In genomic region chr22:37050913-37051628, GRCh38 we compare ENCODE assay signal across 8 cellular contexts. TPM values are rescaled to one million over a fixed set of nuclear protein-coding genes. Genes with fewer than 3 reads are reported as not detected.
DNase-seq lines count a peak whose midpoint lies in the region; ATAC-seq and TF ChIP-seq lines count a peak whose summit lies in the region.

No MANE protein-coding gene starts in this region.

- H3K4me1 ChIP-seq in heart right ventricle: peaks cover 6 to 36% (median 24%) of the 10 kb centered on the region in 9 donors
- peaks cover 6% of the 10 kb centered on the region for H3K4me1 ChIP-seq in mesodermal cell (ENCODE audit: control insufficient read depth, insufficient read depth, low read length, poor library complexity, severe bottlenecking)
- peaks cover 33% of the 10 kb centered on the region for H3K4me1 ChIP-seq in vagina

- no peak for DNase-seq in heart right ventricle
- no peak for DNase-seq in left ventricle myocardium superior
- no peak for DNase-seq in vagina (ENCODE audit: extremely low spot score in 2 of 2)
- no peak for DNase-seq in NCI-H146 (lab: John Stamatoyannopoulos, UW)
- no peak for DNase-seq in posterior vena cava (ENCODE audit: low spot score)

- H3K9me3 ChIP-seq in heart right ventricle (no peaks in the 10 kb centered on the region), mesodermal cell (ENCODE audit: control insufficient read depth, low read length) (no peaks in the 10 kb centered on the region), vagina (no peaks in the 10 kb centered on the region)

- H3K27me3 Mint-ChIP-seq in brain: peaks cover 3% of the 10 kb centered on the region

- ATAC-seq in heart right ventricle (no peak), left ventricle myocardium superior (no peak), GM19035 (IDR thresholded peaks at IDR 0.05; ENCODE audit: unreplicated experiment) (no peak)

- TF ChIP-seq CTCF in heart right ventricle (IDR thresholded peaks at IDR 0.05) (no peak), brain (conservative IDR thresholded peaks at IDR 0.05) (no peak), vagina (IDR thresholded peaks at IDR 0.05) (no peak)

- H3K36me3 Mint-ChIP-seq in brain: peaks cover 7% of the 10 kb centered on the region

- H3K4me3 ChIP-seq in heart right ventricle (peak overlapping the region; percentile 67 to 81 (median 75)), mesodermal cell (ENCODE audit: extremely low read depth, insufficient read depth, low read length, poor library complexity, severe bottlenecking) (peak overlapping the region; percentile 81), vagina (peak overlapping the region; percentile 74 to 75)

- H3K27ac Mint-ChIP-seq in brain: peak overlapping the region in 4 of 5 experiments; percentile 58 to 84 (median 73)

- peaks cover 36% of the 10 kb centered on the region for H3K4me1 Mint-ChIP-seq in brain

- H3K36me3 ChIP-seq in heart right ventricle (peaks cover 0 to 15% (median 0%) of the 10 kb centered on the region in 9 donors), mesodermal cell (ENCODE audit: control insufficient read depth, insufficient read depth, low read length) (peaks cover 20% of the 10 kb centered on the region), vagina (no peaks in the 10 kb centered on the region)

- H3K9me3 Mint-ChIP-seq in brain: no peaks in the 10 kb centered on the region

- H3K27me3 ChIP-seq in heart right ventricle (no peaks in the 10 kb centered on the region), vagina (no peaks in the 10 kb centered on the region)

- WGBS in heart right ventricle, 2 donors: 27 to 29% methylated on average over 22 of the region's 22 CpGs
- WGBS in mesodermal cell (ENCODE audit: insufficient coverage in 2 of 2), 2 experiments: 28 to 60% methylated on average over 12 to 15 of the region's 22 CpGs

- intact Hi-C loops in heart right ventricle (cut with DNase I) (no loop called here), left ventricle myocardium superior (cut with micrococcal nuclease) (no loop called here), vagina (cut with DNase I) (no loop called here), posterior vena cava (cut with DNase I) (no loop called here)

- H3K4me3 Mint-ChIP-seq in brain: peak overlapping the region; percentile 85 to 89 (median 86)

- TF ChIP-seq POLR2A in vagina (IDR thresholded peaks at IDR 0.05): no peak

- H3K27ac ChIP-seq in heart right ventricle: peak overlapping the region in 3 of 10 donors; percentile 41 to 81 (median 73)
- no peak overlapping the region for H3K27ac ChIP-seq in mesodermal cell (ENCODE audit: low read depth, low read length, severe bottlenecking)
- no peak overlapping the region for H3K27ac ChIP-seq in vagina

RNA-seq across cellular contexts. Expression of gene KCTD17, which starts 0.5 kb away (rescaled TPM):
- total RNA-seq in heart right ventricle (10 to 100 TPM in 7 of 10 donors, 1 to 10 TPM in 3; 6.9 to 49.2 (median 13.8) TPM), left ventricle myocardium superior (9.8 TPM), vagina (27.5 TPM), posterior vena cava (10 to 100 TPM; 20.4 to 22.0 TPM)
- polyA plus RNA-seq in heart right ventricle (10 to 100 TPM; 17.6 to 17.8 TPM), brain (ENCODE audit: insufficient read depth, low read depth, low replicate concordance) (108 TPM)
- polyA plus RNA-seq in mesodermal cell (2013, experiment 1 of 2): 44.1 TPM
- polyA plus RNA-seq in mesodermal cell (2013, experiment 2 of 2): 37.1 TPM

RNA-seq across cellular contexts. Expression of gene MPST, which starts 31.5 kb away (rescaled TPM):
- total RNA-seq in heart right ventricle (10 to 100 TPM; 27.1 to 81.2 (median 42.0) TPM), left ventricle myocardium superior (56.7 TPM), vagina (126 TPM), posterior vena cava (10 to 100 TPM; 19.7 to 21.0 TPM)
- polyA plus RNA-seq in heart right ventricle (100 to 1,000 TPM; 160 to 192 TPM), brain (ENCODE audit: insufficient read depth, low read depth, low replicate concordance) (65.7 TPM)
- 92.4 TPM for polyA plus RNA-seq in mesodermal cell (2013, experiment 1 of 2)
- polyA plus RNA-seq in mesodermal cell (2013, experiment 2 of 2): 76.8 TPM

RNA-seq across cellular contexts. Expression of gene TST, which starts 31.8 kb away (rescaled TPM):
- 10 to 100 TPM; 34.1 to 87.4 (median 44.5) TPM for total RNA-seq in heart right ventricle
- polyA plus RNA-seq in heart right ventricle: 10 to 100 TPM; 72.5 to 74.8 TPM
- total RNA-seq in left ventricle myocardium superior: 45.8 TPM
- 36.3 TPM for polyA plus RNA-seq in brain (ENCODE audit: insufficient read depth, low read depth, low replicate concordance)
- 29.0 TPM for polyA plus RNA-seq in mesodermal cell (2013, experiment 1 of 2)
- polyA plus RNA-seq in mesodermal cell (2013, experiment 2 of 2): 28.8 TPM
- 50.8 TPM for total RNA-seq in vagina
- total RNA-seq in posterior vena cava: 1 to 10 TPM; 8.9 to 9.3 TPM

RNA-seq across cellular contexts. Expression of gene TMPRSS6, which starts 58.4 kb away (rescaled TPM):
- total RNA-seq in heart right ventricle: not detected
- not detected for polyA plus RNA-seq in heart right ventricle
- not detected for total RNA-seq in left ventricle myocardium superior
- 45.4 TPM for polyA plus RNA-seq in brain (ENCODE audit: insufficient read depth, low read depth, low replicate concordance)
- not detected for polyA plus RNA-seq in mesodermal cell (2013, experiment 1 of 2)
- polyA plus RNA-seq in mesodermal cell (2013, experiment 2 of 2): not detected
- not detected for total RNA-seq in vagina
- total RNA-seq in posterior vena cava: not detected
